Comparison of ENCODE assay signal across 16 cellular contexts in the genomic region with DNA sequence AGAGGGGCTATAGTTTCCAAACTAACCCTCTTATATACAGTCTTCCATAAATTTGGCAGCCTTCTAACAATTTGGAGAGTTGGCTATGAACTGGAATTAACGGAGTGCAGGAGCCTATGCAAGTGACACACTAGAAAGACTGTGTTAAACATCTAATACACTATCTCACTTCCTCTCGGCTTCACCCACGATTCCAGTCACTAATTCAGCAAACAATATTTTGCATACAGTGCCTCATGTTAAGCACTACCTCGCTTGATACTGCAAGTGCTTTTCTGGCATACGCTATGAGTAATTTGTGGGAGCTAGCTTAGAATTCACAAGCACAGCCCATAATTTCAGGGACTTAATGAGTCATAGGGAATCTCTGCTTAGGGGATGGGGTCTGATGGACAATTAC.
DNase-seq lines count a peak whose midpoint lies in the region; ATAC-seq lines count a peak whose summit lies in the region.
"Had no signal": no experiment of that assay in that cellular context is flagged by ENCODE, and none has a peak within 500 bp of the region (broad histone marks: within the 10 kb centered on the region; RNA-seq: fewer than 3 reads in every experiment).

No MANE protein-coding gene starts in this region.

- no peak overlapping the region for H3K4me3 Mint-ChIP-seq in stimulated activated naive B cell treated with anti-CD40 and anti-IgM and Interleukin-4, amounts not matched to agents 10 μg/mL and 1 μg/mL and 100 μg/mL, for 72 hours
- H3K4me3 Mint-ChIP-seq: activated CD4-positive, alpha-beta T cell treated with anti-CD3 and anti-CD28 coated beads, Interleukin-2, amount 10 ng/mL, durations not matched to agents 24 days and 14 days; CD4-positive, CD25-positive, alpha-beta regulatory T cell; immature natural killer cell; T-helper 2 cell treated with Interferon-gamma antibody and Interleukin-4, amounts not matched to agents 5 μg/mL and 100 μg/mL, for 36 hours had no signal

- no peaks in the 10 kb centered on the region for H3K27me3 Mint-ChIP-seq in stimulated activated naive B cell treated with anti-CD40 and anti-IgM and Interleukin-4, amounts not matched to agents 10 μg/mL and 1 μg/mL and 100 μg/mL, for 72 hours
- H3K27me3 Mint-ChIP-seq: activated CD4-positive, alpha-beta T cell treated with anti-CD3 and anti-CD28 coated beads, Interleukin-2, amount 10 ng/mL, durations not matched to agents 24 days and 14 days; CD4-positive, CD25-positive, alpha-beta regulatory T cell had no signal

- peaks cover 4 to 12% of the 10 kb centered on the region in 2 donors for H3K36me3 Mint-ChIP-seq in stimulated activated naive B cell treated with anti-CD40 and anti-IgM and Interleukin-4, amounts not matched to agents 10 μg/mL and 1 μg/mL and 100 μg/mL, for 72 hours
- H3K36me3 Mint-ChIP-seq: CD4-positive, CD25-positive, alpha-beta regulatory T cell; immature natural killer cell had no signal

- no peaks in the 10 kb centered on the region for H3K36me3 ChIP-seq in H7 (replicated peaks; ENCODE audit: control insufficient read depth, insufficient read depth, low read length)
- H3K36me3 ChIP-seq: ascending aorta had no signal

- DNase-seq in stimulated activated naive B cell treated with anti-CD40 and anti-IgM and Interleukin-4, amounts not matched to agents 10 μg/mL and 1 μg/mL and 100 μg/mL, for 72 hours: no peak
- no peak for DNase-seq in SKM-1 (lab: John Stamatoyannopoulos, UW; ENCODE audit: unreplicated experiment)
- no peak for DNase-seq in H7
- no peak for DNase-seq in superior temporal gyrus (ENCODE audit: extremely low spot score)
- DNase-seq: activated CD4-positive, alpha-beta T cell treated with anti-CD3 and anti-CD28 coated beads, Interleukin-2, amount 10 ng/mL, durations not matched to agents 24 days and 14 days; CD4-positive, CD25-positive, alpha-beta regulatory T cell; immature natural killer cell; NCI-H1436 treated with DMSO at 0.1 percent for 48 hours; nucleus accumbens; substantia nigra had no signal

- peaks cover 10 to 14% of the 10 kb centered on the region in 2 donors for H3K9me3 Mint-ChIP-seq in stimulated activated naive B cell treated with anti-CD40 and anti-IgM and Interleukin-4, amounts not matched to agents 10 μg/mL and 1 μg/mL and 100 μg/mL, for 72 hours
- H3K9me3 Mint-ChIP-seq: immature natural killer cell had no signal

- H3K27me3 ChIP-seq in H7 (ENCODE audit: control insufficient read depth, insufficient read depth, low read length): no peaks in the 10 kb centered on the region
- H3K27me3 ChIP-seq: ascending aorta had no signal

- no peak overlapping the region for H3K4me3 ChIP-seq in H7 (ENCODE audit: insufficient read depth, low read depth, low read length)
- H3K4me3 ChIP-seq: ascending aorta, K562 had no signal

- ATAC-seq in GM19025 (IDR thresholded peaks at IDR 0.05; ENCODE audit: low read depth, unreplicated experiment) (peak; percentile 78), HG02571 (IDR thresholded peaks at IDR 0.05; ENCODE audit: unreplicated experiment) (peak; percentile 69), HG03175 (IDR thresholded peaks at IDR 0.05; ENCODE audit: unreplicated experiment) (peak; percentile 62)
- peak; percentile 55 to 74 for ATAC-seq in stimulated activated naive B cell treated with anti-CD40 and anti-IgM and Interleukin-4, amounts not matched to agents 10 μg/mL and 1 μg/mL and 100 μg/mL, for 72 hours (replicated peaks)
- ATAC-seq: K562 had no signal

- no peak overlapping the region for H3K27ac Mint-ChIP-seq in stimulated activated naive B cell treated with anti-CD40 and anti-IgM and Interleukin-4, amounts not matched to agents 10 μg/mL and 1 μg/mL and 100 μg/mL, for 72 hours
- H3K27ac Mint-ChIP-seq: activated CD4-positive, alpha-beta T cell treated with anti-CD3 and anti-CD28 coated beads, Interleukin-2, amount 10 ng/mL, durations not matched to agents 24 days and 14 days; CD4-positive, CD25-positive, alpha-beta regulatory T cell; immature natural killer cell; T-helper 2 cell treated with Interferon-gamma antibody and Interleukin-4, amounts not matched to agents 5 μg/mL and 100 μg/mL, for 36 hours had no signal

- peaks cover 0 to 5% of the 10 kb centered on the region in 2 donors for H3K4me1 Mint-ChIP-seq in stimulated activated naive B cell treated with anti-CD40 and anti-IgM and Interleukin-4, amounts not matched to agents 10 μg/mL and 1 μg/mL and 100 μg/mL, for 72 hours
- H3K4me1 Mint-ChIP-seq: activated CD4-positive, alpha-beta T cell treated with anti-CD3 and anti-CD28 coated beads, Interleukin-2, amount 10 ng/mL, durations not matched to agents 24 days and 14 days; immature natural killer cell had no signal
